Comparison of ENCODE assay signal across 8 cellular contexts in the genomic region with DNA sequence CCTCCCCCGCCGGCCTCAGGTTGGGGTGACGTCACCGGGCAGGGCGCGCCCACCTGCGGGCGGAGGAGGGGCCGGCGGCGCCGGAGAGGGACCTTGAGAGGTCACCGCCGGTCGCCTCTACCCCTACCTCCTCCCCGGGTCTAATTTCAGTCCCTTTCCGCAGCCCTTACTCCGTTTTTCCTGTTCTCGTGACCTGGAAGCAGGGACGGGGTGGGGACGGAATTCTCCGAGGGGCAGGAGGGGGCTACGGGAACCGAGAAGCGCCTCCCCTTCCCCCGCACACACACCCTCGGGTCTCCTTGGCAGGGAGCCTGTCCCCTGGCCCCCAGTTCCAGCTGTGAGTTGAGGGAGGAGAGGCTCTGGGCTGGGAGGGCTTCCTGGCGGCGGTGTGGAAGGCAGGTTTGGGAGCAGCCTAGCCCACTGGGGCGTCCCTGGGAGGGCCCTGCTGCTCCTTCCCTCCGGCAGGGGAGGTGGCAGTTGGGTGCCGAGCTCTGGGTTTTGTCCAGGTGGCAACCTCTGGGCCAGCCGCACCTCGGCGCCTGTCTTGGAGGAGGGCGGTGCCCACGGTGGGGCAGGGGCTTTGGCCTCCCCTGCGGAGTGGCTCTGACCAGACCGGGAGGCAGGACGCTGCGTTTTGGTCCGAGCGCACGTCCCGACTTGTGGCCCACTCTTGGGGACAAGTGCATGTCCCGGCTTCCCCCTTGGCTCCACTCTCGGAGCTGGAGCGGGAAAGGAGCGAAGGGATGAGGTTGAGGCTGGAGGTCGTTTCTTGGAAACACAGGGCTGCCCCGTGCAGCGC. TPM values are rescaled to one million over a fixed set of nuclear protein-coding genes. Genes with fewer than 3 reads are reported as not detected.
DNase-seq lines count a peak whose midpoint lies in the region; ATAC-seq and TF ChIP-seq lines count a peak whose summit lies in the region.

No MANE protein-coding gene starts in this region.

- H3K4me3 ChIP-seq in BLaER1 treated with 17β-estradiol and CSF1 and Interleukin-3, amounts not matched to agents 10 nM and 100 nM = peak overlapping the region; percentile 18 to 45 (median 26); a peak in 11 of 20 replicates
- H3K4me3 ChIP-seq in WERI-Rb-1 (ENCODE audit: low read depth, low read length) = peak overlapping the region; percentile 61
- peak overlapping the region; percentile 21 to 31 for H3K4me3 ChIP-seq in right atrium auricular region

- ATAC-seq in stimulated activated naive CD8-positive, alpha-beta T cell treated with anti-CD3 and anti-CD28 coated beads, Interleukin-15, amount 100 ng/mL, for 72 hours = peak; percentile 18
- no peak for ATAC-seq in HG03520 (IDR thresholded peaks at IDR 0.05; ENCODE audit: unreplicated experiment)
- no peak for ATAC-seq in HG02870 (IDR thresholded peaks at IDR 0.05; ENCODE audit: unreplicated experiment)

- TF ChIP-seq CTCF in GM20000 (IDR thresholded peaks at IDR 0.05; ENCODE audit: extremely low read depth, missing control alignments) (no peak), WERI-Rb-1 (IDR thresholded peaks at IDR 0.05; ENCODE audit: low read depth, low read length) (no peak), right atrium auricular region (IDR thresholded peaks at IDR 0.05) (no peak)

- H3K4me3 Mint-ChIP-seq in stimulated activated naive CD8-positive, alpha-beta T cell treated with anti-CD3 and anti-CD28 coated beads, Interleukin-15, amount 100 ng/mL, for 72 hours = peak overlapping the region; percentile 83 to 89

- H3K27me3 Mint-ChIP-seq in stimulated activated naive CD8-positive, alpha-beta T cell treated with anti-CD3 and anti-CD28 coated beads, Interleukin-15, amount 100 ng/mL, for 72 hours = peaks cover 27% of the 10 kb centered on the region

- peak overlapping the region; percentile 61 to 83 (median 75) for H3K4me2 ChIP-seq in BLaER1 treated with 17β-estradiol and CSF1 and Interleukin-3, amounts not matched to agents 10 nM and 100 nM

- H3K4me1 Mint-ChIP-seq in stimulated activated naive CD8-positive, alpha-beta T cell treated with anti-CD3 and anti-CD28 coated beads, Interleukin-15, amount 100 ng/mL, for 72 hours = peaks cover 40% of the 10 kb centered on the region

- H3K9ac ChIP-seq in BLaER1 treated with 17β-estradiol and CSF1 and Interleukin-3, amounts not matched to agents 10 nM and 100 nM = no peak overlapping the region; a peak in 2 of 22 replicates

- H3K9me3 Mint-ChIP-seq in stimulated activated naive CD8-positive, alpha-beta T cell treated with anti-CD3 and anti-CD28 coated beads, Interleukin-15, amount 100 ng/mL, for 72 hours = no peaks in the 10 kb centered on the region

- DNase-seq in GM20000 (ENCODE audit: low spot score) (peak; percentile 72), WERI-Rb-1 (peak; percentile 67), right atrium auricular region (ENCODE audit: low spot score) (no peak), NCI-H510A (lab: John Stamatoyannopoulos, UW) (no peak)
- DNase-seq in stimulated activated naive CD8-positive, alpha-beta T cell treated with anti-CD3 and anti-CD28 coated beads, Interleukin-15, amount 100 ng/mL, for 72 hours = peak; percentile 43 to 50

- peaks cover 15 to 24% (median 22%) of the 10 kb centered on the region in 11 experiments for H3K36me3 ChIP-seq in BLaER1 treated with 17β-estradiol and CSF1 and Interleukin-3, amounts not matched to agents 10 nM and 100 nM
- H3K36me3 ChIP-seq in WERI-Rb-1 (peaks cover 21% of the 10 kb centered on the region), right atrium auricular region (peaks cover 11% of the 10 kb centered on the region)

- peaks cover 0 to 10% (median 0%) of the 10 kb centered on the region in 11 experiments; a peak in 8 of 22 replicates for H3K9me3 ChIP-seq in BLaER1 treated with 17β-estradiol and CSF1 and Interleukin-3, amounts not matched to agents 10 nM and 100 nM (replicated peaks in 1 of 11)
- H3K9me3 ChIP-seq in WERI-Rb-1 (ENCODE audit: severe bottlenecking) (no peaks in the 10 kb centered on the region), right atrium auricular region (no peaks in the 10 kb centered on the region)

- H3K27ac Mint-ChIP-seq in stimulated activated naive CD8-positive, alpha-beta T cell treated with anti-CD3 and anti-CD28 coated beads, Interleukin-15, amount 100 ng/mL, for 72 hours = peak overlapping the region; percentile 54 to 76

- peaks cover 0 to 49% (median 18%) of the 10 kb centered on the region in 11 experiments; a peak in 15 of 22 replicates for H4K20me1 ChIP-seq in BLaER1 treated with 17β-estradiol and CSF1 and Interleukin-3, amounts not matched to agents 10 nM and 100 nM

- no peak overlapping the region for H3K27ac ChIP-seq in BLaER1 treated with 17β-estradiol and CSF1 and Interleukin-3, amounts not matched to agents 10 nM and 100 nM
- peak overlapping the region; percentile 64 for H3K27ac ChIP-seq in WERI-Rb-1
- H3K27ac ChIP-seq in right atrium auricular region = no peak overlapping the region

- H3K27me3 ChIP-seq in BLaER1 treated with 17β-estradiol and CSF1 and Interleukin-3, amounts not matched to agents 10 nM and 100 nM = peaks cover 40 to 56% (median 53%) of the 10 kb centered on the region in 11 experiments
- H3K27me3 ChIP-seq in WERI-Rb-1 (ENCODE audit: insufficient read depth, low read depth, severe bottlenecking) (no peaks in the 10 kb centered on the region), right atrium auricular region (peaks cover 16 to 26% of the 10 kb centered on the region in 2 donors)

- peaks cover 25 to 52% (median 41%) of the 10 kb centered on the region in 10 experiments for H3K4me1 ChIP-seq in BLaER1 treated with 17β-estradiol and CSF1 and Interleukin-3, amounts not matched to agents 10 nM and 100 nM
- peaks cover 0 to 33% of the 10 kb centered on the region in 2 donors for H3K4me1 ChIP-seq in right atrium auricular region

RNA-seq across cellular contexts. Expression of gene SYNGR3, which starts 0.8 kb away (rescaled TPM):
- 1 to 10 TPM in 1 of 2 donors, under 1 TPM in 1; 0.52 to 2.1 TPM for total RNA-seq in right atrium auricular region

RNA-seq across cellular contexts. Expression of gene GFER, which starts 6.5 kb away (rescaled TPM):
- total RNA-seq in right atrium auricular region = 10 to 100 TPM; 11.9 to 12.6 TPM

RNA-seq across cellular contexts. Expression of gene NOXO1, which starts 9.3 kb away (rescaled TPM):
- total RNA-seq in right atrium auricular region = under 1 TPM in 1 of 2 donors, not detected in 1; 0.30 TPM

RNA-seq across cellular contexts. Expression of gene TBL3, which starts 18.7 kb away (rescaled TPM):
- 10 to 100 TPM; 22.4 to 35.6 TPM for total RNA-seq in right atrium auricular region

RNA-seq across cellular contexts. Expression of gene ZNF598, which starts 19.1 kb away (rescaled TPM):
- total RNA-seq in right atrium auricular region = 10 to 100 TPM; 11.4 to 19.9 TPM

Comparison
In these comparisons a context has a peak if more than half of its experiments do, and no peak if none do; other contexts are left out.
1. DNase-seq: peak in GM20000 (single experiment), WERI-Rb-1 (single experiment) and stimulated activated naive CD8-positive, alpha-beta T cell treated with anti-CD3 and anti-CD28 coated beads, Interleukin-15, amount 100 ng/mL, for 72 hours (2 of 2); none in right atrium auricular region (single experiment) and NCI-H510A (single experiment).
2. Peak in every context shown above with its lines, with median percentiles within 50 percentile points of each other: H3K4me3 ChIP-seq.